Comparison of ENCODE assay signal across 8 cellular contexts in genomic region chr4:74311696-74312313, GRCh38. TPM values are rescaled to one million over a fixed set of nuclear protein-coding genes. Genes with fewer than 3 reads are reported as not detected.
DNase-seq lines count a peak whose midpoint lies in the region; ATAC-seq and TF ChIP-seq lines count a peak whose summit lies in the region.

No MANE protein-coding gene starts in this region.

- H2AFZ ChIP-seq in mammary epithelial cell (ENCODE audit: low read depth, low read length) = no peak overlapping the region

- H3K27me3 ChIP-seq in mammary epithelial cell (ENCODE audit: insufficient read depth, low read length) (no peaks in the 10 kb centered on the region), right lobe of liver (no peaks in the 10 kb centered on the region)

- ATAC-seq in HG02763 (IDR thresholded peaks at IDR 0.05; ENCODE audit: unreplicated experiment) (peak; percentile 56), right lobe of liver (peak; percentile 67 to 84 (median 72))

- BruUV-seq in mammary epithelial cell (replicated peaks; lab: Mats Ljungman, UMichigan) = no TSS peak

- peaks cover 20% of the 10 kb centered on the region for H3K36me3 ChIP-seq in mammary epithelial cell (ENCODE audit: insufficient read depth, low read length)
- no peaks in the 10 kb centered on the region for H3K36me3 ChIP-seq in right lobe of liver

- no peaks in the 10 kb centered on the region for H4K20me1 ChIP-seq in mammary epithelial cell (ENCODE audit: insufficient read depth, low read length)

- no peak overlapping the region for H3K27ac ChIP-seq in mammary epithelial cell (ENCODE audit: insufficient read depth, low read depth, low read length)
- no peak overlapping the region for H3K27ac ChIP-seq in right lobe of liver

- dilution Hi-C loops in mammary epithelial cell (cut with HindIII; ENCODE audit: low sequenced_read_pairs) = no loop called here

- DNase-seq in AG09319 (ENCODE audit: extremely low read depth, low read depth) = peak; percentile 29
- DNase-seq in GM03348 (ENCODE audit: low spot score) = peak; percentile 47
- peak; percentile 34 to 68 for DNase-seq in NCI-H446 (lab: John Stamatoyannopoulos, UW)
- peak; percentile 56 for DNase-seq in mammary epithelial cell
- no peak for DNase-seq in right lobe of liver
- no peak for DNase-seq in NK-92 treated with Interleukin-12 subunit alpha and Interleukin-12 subunit beta, amount 100 ng/mL, for 24 hours (lab: John Stamatoyannopoulos, UW)
- no peak for DNase-seq in activated T-cell treated with anti-CD3 and anti-CD28 coated beads, Interleukin-2, amount 50 U/mL, for 1 hour

- H3K79me2 ChIP-seq in mammary epithelial cell (ENCODE audit: insufficient read depth, low read length) = peaks cover 19% of the 10 kb centered on the region

- no peak for TF ChIP-seq POLR2A in right lobe of liver (IDR thresholded peaks at IDR 0.05)

- TF ChIP-seq CTCF in AG09319 (IDR thresholded peaks at IDR 0.05; ENCODE audit: low read depth, low read length) (peak; percentile 67), mammary epithelial cell (conservative IDR thresholded peaks at IDR 0.05 in 1 of 2, IDR thresholded peaks at IDR 0.05 in 1 of 2; ENCODE audit: extremely low read depth in 1 of 2, insufficient read depth in 1 of 2, low read depth in 1 of 2, low read length in 2 of 2) (peak; percentile 57 to 71), right lobe of liver (IDR thresholded peaks at IDR 0.05) (peak; percentile 52 to 68 (median 65))

- no peaks in the 10 kb centered on the region for H3K9me3 ChIP-seq in mammary epithelial cell (replicated peaks; ENCODE audit: insufficient read depth, low read length)
- H3K9me3 ChIP-seq in right lobe of liver = no peaks in the 10 kb centered on the region

- H3K4me3 ChIP-seq in mammary epithelial cell (replicated peaks in 1 of 3; ENCODE audit: insufficient read depth in 1 of 3, low read depth in 2 of 3, low read length in 3 of 3) (no peak overlapping the region), right lobe of liver (no peak overlapping the region)

- intact Hi-C loops in mammary epithelial cell (cut with micrococcal nuclease) (loop anchor here (1.0 kb wide), 2 partner anchors 84 to 123 kb away; no protein-coding TSS in a partner anchor), right lobe of liver (cut with DNase I) (loop anchor here in 1 of 2 donors (10.0 kb wide), 1 partner anchor 127 kb away; no protein-coding TSS in a partner anchor)

- CTCF ChIA-PET in mammary epithelial cell (lab: Charles Lee; ENCODE audit: low non-redundant PET) = interaction anchor here (0.5 kb wide), 1 partner anchor 65 kb away, joined by 4 read pairs; no protein-coding TSS in a partner anchor

- peak overlapping the region; percentile 62 for H3K4me2 ChIP-seq in mammary epithelial cell (ENCODE audit: insufficient read depth, low read depth, low read length)

- in situ Hi-C loops in mammary epithelial cell (cut with MboI; ENCODE audit: low sequenced_read_pairs in 2 of 2) = loop anchor here in 1 of 2 donors (10.0 kb wide), 1 partner anchor 87 kb away; no protein-coding TSS in a partner anchor

- no peak overlapping the region for H3K9ac ChIP-seq in mammary epithelial cell (ENCODE audit: insufficient read depth, low read length)

- 30% methylated on average over 4 of the region's 4 CpGs for WGBS in mammary epithelial cell (ENCODE audit: low coverage, missing lambda C conversion rate)
- 29% methylated on average over 4 of the region's 4 CpGs for WGBS in right lobe of liver (ENCODE audit: insufficient coverage, low coverage, low lambda C conversion rate, missing lambda C conversion rate)

- H3K4me1 ChIP-seq in mammary epithelial cell (ENCODE audit: insufficient read depth, low read length) = peaks cover 22% of the 10 kb centered on the region
- peaks cover 0 to 5% (median 0%) of the 10 kb centered on the region in 4 donors for H3K4me1 ChIP-seq in right lobe of liver

RNA-seq across cellular contexts. Expression of gene EPGN, which starts 3.5 kb away (rescaled TPM):
- total RNA-seq in mammary epithelial cell (100 to 1,000 TPM; 159 to 283 TPM), right lobe of liver (not detected)
- polyA plus RNA-seq in mammary epithelial cell = 83.9 TPM
- polyA minus RNA-seq in mammary epithelial cell = 13.9 TPM

RNA-seq across cellular contexts. Expression of gene EREG, which starts 53.1 kb away (rescaled TPM):
- total RNA-seq in mammary epithelial cell (10 to 100 TPM in 1 of 2 donors, 1 to 10 TPM in 1; 9.5 to 44.0 TPM), right lobe of liver (under 1 TPM in 2 of 6 experiments, not detected in 4; 0.11 to 0.50 TPM)
- 13.2 TPM for polyA plus RNA-seq in mammary epithelial cell
- polyA minus RNA-seq in mammary epithelial cell = 22.7 TPM

Comparison
In these comparisons a context has a peak if more than half of its experiments do, and no peak if none do; other contexts are left out.
1. DNase-seq: peak in AG09319 (single experiment), GM03348 (single experiment), NCI-H446 (2 of 2) and mammary epithelial cell (single experiment); none in right lobe of liver (0 of 3), NK-92 treated with Interleukin-12 subunit alpha and Interleukin-12 subunit beta, amount 100 ng/mL, for 24 hours (single experiment) and activated T-cell treated with anti-CD3 and anti-CD28 coated beads, Interleukin-2, amount 50 U/mL, for 1 hour (single experiment).
2. RNA of gene EPGN, which starts 3.5 kb away (total RNA-seq): 159 to 283 TPM in mammary epithelial cell; not detected in right lobe of liver; every median in the first group is over 100 times any median in the second.
3. RNA of gene EREG, which starts 53.1 kb away (total RNA-seq): 9.5 to 44.0 TPM in mammary epithelial cell; 0.11 to 0.50 TPM in right lobe of liver; every median in the first group is over 4 times any median in the second.
4. Peak in every context shown above with its lines, with median percentiles within 50 percentile points of each other: CTCF ChIP-seq.